21 cellular contexts compared by ENCODE assay signal in the genomic region with DNA sequence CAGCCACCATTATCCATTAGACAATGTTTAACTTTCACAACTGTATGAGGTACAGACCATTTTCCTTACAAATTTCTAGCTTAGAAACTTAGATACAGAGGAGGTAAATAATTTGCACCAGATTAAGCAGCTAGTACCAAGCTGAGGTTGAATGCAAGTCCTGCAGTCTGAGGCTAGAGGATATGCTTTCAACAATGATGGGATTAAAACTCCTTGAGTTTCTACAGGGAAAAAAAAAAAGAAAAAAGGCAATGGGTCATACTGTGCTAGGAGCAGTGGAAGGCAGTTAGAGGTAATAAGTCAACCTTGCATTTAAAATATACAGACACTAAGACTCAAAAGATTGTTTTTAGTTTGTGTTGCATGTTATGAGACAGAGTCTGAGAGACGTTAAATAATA.
"Had no signal": no experiment of that assay in that cellular context is flagged by ENCODE, and none has a peak within 500 bp of the region (broad histone marks: within the 10 kb centered on the region; RNA-seq: fewer than 3 reads in every experiment).

No MANE protein-coding gene starts in this region.

- H3K9ac ChIP-seq: SK-N-SH had no signal

- H3K27ac ChIP-seq: SJSA1 had no signal

- DNase-seq: KBM-7, MV-4-11, NCI-H1048, NCI-H1105, NCI-H1417, NCI-H1436 treated with DMSO at 0.1 percent for 48 hours, NCI-H1694, NCI-H187 treated with DMSO at 0.1 percent for 48 hours, NCI-H2029 treated with DMSO at 0.1 percent for 48 hours, NCI-H2171 treated with DMSO at 0.1 percent for 48 hours, NCI-H345, NCI-H446 treated with DMSO at 0.1 percent for 48 hours, NCI-H510A treated with DMSO at 0.1 percent for 48 hours, NCI-H526, NCI-H774, Right ventricle myocardium superior, RPMI8226, SIG-M5, SK-N-SH, SW 1271 had no signal

- H3K4me2 ChIP-seq: SK-N-SH had no signal

- H3K9me3 ChIP-seq: SJSA1, SK-N-SH had no signal

- H3K4me3 ChIP-seq: SJSA1 had no signal

- H3K27me3 ChIP-seq: SJSA1 had no signal
